ENCODE assay signal across 1 cellular context in the genomic region with DNA sequence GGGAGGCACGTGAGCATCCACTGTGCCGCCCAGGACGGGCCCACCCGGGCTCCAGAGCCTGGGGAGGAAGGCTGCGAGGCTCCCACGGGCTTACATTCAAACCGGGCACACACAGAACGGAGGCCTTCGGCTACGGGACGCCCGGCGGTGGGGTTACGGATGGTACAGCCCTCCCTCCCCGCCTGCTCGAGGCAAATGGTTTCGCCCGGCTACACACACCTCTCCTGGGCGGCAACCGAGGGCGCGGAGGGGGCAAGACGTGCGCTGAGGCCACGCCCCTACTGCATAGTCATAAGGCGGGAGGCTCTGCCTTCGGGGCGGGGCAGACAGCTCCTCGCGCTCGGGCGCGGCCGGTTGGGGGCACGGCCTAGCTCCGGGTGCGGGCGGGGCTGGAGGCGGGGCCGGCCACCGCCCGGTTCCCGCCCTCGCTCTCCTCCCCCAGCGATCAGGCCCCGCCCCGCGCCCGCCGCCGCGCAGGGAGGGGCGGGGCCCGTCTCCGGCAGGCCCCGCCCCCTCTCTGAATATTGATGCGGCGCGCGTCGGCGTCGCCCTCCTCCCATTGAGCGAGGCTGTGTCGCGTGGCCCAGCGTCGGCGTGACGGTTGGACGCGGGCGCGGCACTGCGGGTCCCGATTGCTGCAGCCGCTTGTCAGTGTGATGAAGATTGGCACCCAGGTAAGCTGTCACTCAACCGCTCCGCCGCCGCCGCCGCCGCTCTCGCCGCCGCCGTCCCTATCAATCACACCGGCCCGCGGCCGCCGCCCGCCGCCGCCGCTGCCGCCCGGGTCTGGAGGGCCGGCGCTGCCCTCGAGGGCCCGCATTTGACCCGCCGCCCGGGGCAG.
TF ChIP-seq lines count a peak whose summit lies in the region.

Gene PKNOX1 (plus strand): TSS at position 572 of the 841 bp plus-strand sequence. CDS start 29,820 bp downstream, outside the sequence.

TF ChIP-seq in HepG2, 621 proteins besides CTCF, POLR2A, EP300 and RAD21 (continued from another document and continues in another):
- TF ChIP-seq ZNF501 (CRISPR knock-in tag; IDR thresholded peaks at IDR 0.05) = peak; percentile 93
- TF ChIP-seq HMG20B (CRISPR knock-in tag; conservative IDR thresholded peaks at IDR 0.05) = no peak
- no peak for TF ChIP-seq ARHGAP35 (CRISPR knock-in tag; IDR thresholded peaks at IDR 0.05; ENCODE audit: borderline replicate concordance)
- TF ChIP-seq, protein P1, sequence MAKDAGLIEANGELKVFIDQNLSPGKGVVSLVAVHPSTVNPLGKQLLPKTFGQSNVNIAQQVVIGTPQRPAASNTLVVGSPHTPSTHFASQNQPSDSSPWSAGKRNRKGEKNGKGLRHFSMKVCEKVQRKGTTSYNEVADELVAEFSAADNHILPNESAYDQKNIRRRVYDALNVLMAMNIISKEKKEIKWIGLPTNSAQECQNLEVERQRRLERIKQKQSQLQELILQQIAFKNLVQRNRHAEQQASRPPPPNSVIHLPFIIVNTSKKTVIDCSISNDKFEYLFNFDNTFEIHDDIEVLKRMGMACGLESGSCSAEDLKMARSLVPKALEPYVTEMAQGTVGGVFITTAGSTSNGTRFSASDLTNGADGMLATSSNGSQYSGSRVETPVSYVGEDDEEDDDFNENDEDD (CRISPR knock-in tag; IDR thresholded peaks at IDR 0.05; ENCODE audit: borderline replicate concordance) = peak; percentile 70
- no peak; the same call in 1 of the 2 replicates for TF ChIP-seq MYC (CRISPR knock-in tag; IDR thresholded peaks at IDR 0.05; ENCODE audit: borderline replicate concordance)
- no peak for TF ChIP-seq NFE2L1 (CRISPR knock-in tag; IDR thresholded peaks at IDR 0.05; ENCODE audit: borderline replicate concordance)
- no peak for TF ChIP-seq CEBPZ (IDR thresholded peaks at IDR 0.05; ENCODE audit: low read length)
- TF ChIP-seq ZBTB49 (CRISPR knock-in tag; IDR thresholded peaks at IDR 0.05; ENCODE audit: borderline replicate concordance) = no peak
- no peak for TF ChIP-seq SIN3A (IDR thresholded peaks at IDR 0.05; ENCODE audit: borderline replicate concordance, low read depth, low read length)
- no peak for TF ChIP-seq HOXA7 (CRISPR knock-in tag; IDR thresholded peaks at IDR 0.05)
- TF ChIP-seq ZNF530 (CRISPR knock-in tag; IDR thresholded peaks at IDR 0.05; ENCODE audit: low read depth) = no peak
- TF ChIP-seq CBX2 (IDR thresholded peaks at IDR 0.05; ENCODE audit: low read depth, low read length) = no peak
- TF ChIP-seq CBX2 (CRISPR knock-in tag; IDR thresholded peaks at IDR 0.05; ENCODE audit: low read depth) = no peak
- no peak for TF ChIP-seq MBNL3 (CRISPR knock-in tag; conservative IDR thresholded peaks at IDR 0.05)
- TF ChIP-seq SETDB1 (CRISPR knock-in tag; IDR thresholded peaks at IDR 0.05; ENCODE audit: borderline replicate concordance) = no peak
- no peak for TF ChIP-seq EED (CRISPR knock-in tag; IDR thresholded peaks at IDR 0.05)
- peak; percentile 57 for TF ChIP-seq TEAD3 (CRISPR knock-in tag; optimal IDR thresholded peaks at IDR 0.05; ENCODE audit: borderline replicate concordance)
- TF ChIP-seq TMF1 (CRISPR knock-in tag; IDR thresholded peaks at IDR 0.05; ENCODE audit: low read depth) = no peak
- no peak for TF ChIP-seq MAFF (IDR thresholded peaks at IDR 0.05; ENCODE audit: low read depth, low read length)
- TF ChIP-seq CBFB (CRISPR knock-in tag; IDR thresholded peaks at IDR 0.05) = no peak
- TF ChIP-seq ZNF891 (CRISPR knock-in tag; IDR thresholded peaks at IDR 0.05) = peak; percentile 81; the same call in 1 of the 2 replicates
- peak; percentile 32 for TF ChIP-seq HNRNPK (IDR thresholded peaks at IDR 0.05; ENCODE audit: low read depth, low read length, poor library complexity, severe bottlenecking)
- no peak for TF ChIP-seq ZNF557 (CRISPR knock-in tag; IDR thresholded peaks at IDR 0.05)
- TF ChIP-seq, protein P2, sequence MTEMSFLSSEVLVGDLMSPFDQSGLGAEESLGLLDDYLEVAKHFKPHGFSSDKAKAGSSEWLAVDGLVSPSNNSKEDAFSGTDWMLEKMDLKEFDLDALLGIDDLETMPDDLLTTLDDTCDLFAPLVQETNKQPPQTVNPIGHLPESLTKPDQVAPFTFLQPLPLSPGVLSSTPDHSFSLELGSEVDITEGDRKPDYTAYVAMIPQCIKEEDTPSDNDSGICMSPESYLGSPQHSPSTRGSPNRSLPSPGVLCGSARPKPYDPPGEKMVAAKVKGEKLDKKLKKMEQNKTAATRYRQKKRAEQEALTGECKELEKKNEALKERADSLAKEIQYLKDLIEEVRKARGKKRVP (CRISPR knock-in tag; IDR thresholded peaks at IDR 0.05) = no peak
- TF ChIP-seq DBP (CRISPR knock-in tag; IDR thresholded peaks at IDR 0.05; ENCODE audit: not compliant biosample characterization) = no peak
- TF ChIP-seq ZFYVE20 (CRISPR knock-in tag; IDR thresholded peaks at IDR 0.05; ENCODE audit: borderline replicate concordance, low read depth) = no peak
- TF ChIP-seq NRL (CRISPR knock-in tag; IDR thresholded peaks at IDR 0.05; ENCODE audit: borderline replicate concordance) = no peak
- no peak for TF ChIP-seq SMC3 (IDR thresholded peaks at IDR 0.05; ENCODE audit: low read length)
- TF ChIP-seq U2AF2 (IDR thresholded peaks at IDR 0.05; ENCODE audit: low read depth, low read length) = no peak
- TF ChIP-seq ZNF558 (CRISPR knock-in tag; IDR thresholded peaks at IDR 0.05; ENCODE audit: borderline replicate concordance) = no peak
- TF ChIP-seq SPEN (CRISPR knock-in tag; IDR thresholded peaks at IDR 0.05; ENCODE audit: low read depth) = peak; percentile 43; the same call in 1 of the 2 replicates
- TF ChIP-seq NAIF1 (CRISPR knock-in tag; IDR thresholded peaks at IDR 0.05; ENCODE audit: borderline replicate concordance) = no peak
- TF ChIP-seq JUNB (CRISPR knock-in tag; IDR thresholded peaks at IDR 0.05; ENCODE audit: borderline replicate concordance) = no peak
- TF ChIP-seq, protein P3, sequence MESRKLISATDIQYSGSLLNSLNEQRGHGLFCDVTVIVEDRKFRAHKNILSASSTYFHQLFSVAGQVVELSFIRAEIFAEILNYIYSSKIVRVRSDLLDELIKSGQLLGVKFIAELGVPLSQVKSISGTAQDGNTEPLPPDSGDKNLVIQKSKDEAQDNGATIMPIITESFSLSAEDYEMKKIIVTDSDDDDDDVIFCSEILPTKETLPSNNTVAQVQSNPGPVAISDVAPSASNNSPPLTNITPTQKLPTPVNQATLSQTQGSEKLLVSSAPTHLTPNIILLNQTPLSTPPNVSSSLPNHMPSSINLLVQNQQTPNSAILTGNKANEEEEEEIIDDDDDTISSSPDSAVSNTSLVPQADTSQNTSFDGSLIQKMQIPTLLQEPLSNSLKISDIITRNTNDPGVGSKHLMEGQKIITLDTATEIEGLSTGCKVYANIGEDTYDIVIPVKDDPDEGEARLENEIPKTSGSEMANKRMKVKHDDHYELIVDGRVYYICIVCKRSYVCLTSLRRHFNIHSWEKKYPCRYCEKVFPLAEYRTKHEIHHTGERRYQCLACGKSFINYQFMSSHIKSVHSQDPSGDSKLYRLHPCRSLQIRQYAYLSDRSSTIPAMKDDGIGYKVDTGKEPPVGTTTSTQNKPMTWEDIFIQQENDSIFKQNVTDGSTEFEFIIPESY (CRISPR knock-in tag; IDR thresholded peaks at IDR 0.05) = peak; percentile 38
- TF ChIP-seq, protein P4, sequence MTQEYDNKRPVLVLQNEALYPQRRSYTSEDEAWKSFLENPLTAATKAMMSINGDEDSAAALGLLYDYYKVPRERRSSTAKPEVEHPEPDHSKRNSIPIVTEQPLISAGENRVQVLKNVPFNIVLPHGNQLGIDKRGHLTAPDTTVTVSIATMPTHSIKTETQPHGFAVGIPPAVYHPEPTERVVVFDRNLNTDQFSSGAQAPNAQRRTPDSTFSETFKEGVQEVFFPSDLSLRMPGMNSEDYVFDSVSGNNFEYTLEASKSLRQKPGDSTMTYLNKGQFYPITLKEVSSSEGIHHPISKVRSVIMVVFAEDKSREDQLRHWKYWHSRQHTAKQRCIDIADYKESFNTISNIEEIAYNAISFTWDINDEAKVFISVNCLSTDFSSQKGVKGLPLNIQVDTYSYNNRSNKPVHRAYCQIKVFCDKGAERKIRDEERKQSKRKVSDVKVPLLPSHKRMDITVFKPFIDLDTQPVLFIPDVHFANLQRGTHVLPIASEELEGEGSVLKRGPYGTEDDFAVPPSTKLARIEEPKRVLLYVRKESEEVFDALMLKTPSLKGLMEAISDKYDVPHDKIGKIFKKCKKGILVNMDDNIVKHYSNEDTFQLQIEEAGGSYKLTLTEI (CRISPR knock-in tag; conservative IDR thresholded peaks at IDR 0.05) = no peak
- peak; percentile 42; the same call in 1 of the 2 replicates for TF ChIP-seq KDM2A (CRISPR knock-in tag; IDR thresholded peaks at IDR 0.05; ENCODE audit: borderline replicate concordance, low read depth)
- no peak for TF ChIP-seq SP140L (CRISPR knock-in tag; IDR thresholded peaks at IDR 0.05; ENCODE audit: borderline replicate concordance)
- no peak for TF ChIP-seq DR1 (CRISPR knock-in tag; IDR thresholded peaks at IDR 0.05)
- TF ChIP-seq MIER3 (CRISPR knock-in tag; IDR thresholded peaks at IDR 0.05; ENCODE audit: borderline replicate concordance) = 0 out of 2 replicates have a peak, but pooled peaks have one; percentile 20
- peak; percentile 79 for TF ChIP-seq RBM39 (IDR thresholded peaks at IDR 0.05; ENCODE audit: low read depth, low read length, poor library complexity, severe bottlenecking)
- no peak for TF ChIP-seq ZNF24 (IDR thresholded peaks at IDR 0.05)
- TF ChIP-seq HDAC1 (CRISPR knock-in tag; IDR thresholded peaks at IDR 0.05) = 0 out of 2 replicates have a peak, but pooled peaks have one; percentile 44
- TF ChIP-seq AKAP8 (CRISPR knock-in tag; IDR thresholded peaks at IDR 0.05) = no peak
- no peak for TF ChIP-seq NFE2L2 (IDR thresholded peaks at IDR 0.05; ENCODE audit: low read length)
- no peak for TF ChIP-seq BCL6 (CRISPR knock-in tag; IDR thresholded peaks at IDR 0.05)
- TF ChIP-seq, protein P5, sequence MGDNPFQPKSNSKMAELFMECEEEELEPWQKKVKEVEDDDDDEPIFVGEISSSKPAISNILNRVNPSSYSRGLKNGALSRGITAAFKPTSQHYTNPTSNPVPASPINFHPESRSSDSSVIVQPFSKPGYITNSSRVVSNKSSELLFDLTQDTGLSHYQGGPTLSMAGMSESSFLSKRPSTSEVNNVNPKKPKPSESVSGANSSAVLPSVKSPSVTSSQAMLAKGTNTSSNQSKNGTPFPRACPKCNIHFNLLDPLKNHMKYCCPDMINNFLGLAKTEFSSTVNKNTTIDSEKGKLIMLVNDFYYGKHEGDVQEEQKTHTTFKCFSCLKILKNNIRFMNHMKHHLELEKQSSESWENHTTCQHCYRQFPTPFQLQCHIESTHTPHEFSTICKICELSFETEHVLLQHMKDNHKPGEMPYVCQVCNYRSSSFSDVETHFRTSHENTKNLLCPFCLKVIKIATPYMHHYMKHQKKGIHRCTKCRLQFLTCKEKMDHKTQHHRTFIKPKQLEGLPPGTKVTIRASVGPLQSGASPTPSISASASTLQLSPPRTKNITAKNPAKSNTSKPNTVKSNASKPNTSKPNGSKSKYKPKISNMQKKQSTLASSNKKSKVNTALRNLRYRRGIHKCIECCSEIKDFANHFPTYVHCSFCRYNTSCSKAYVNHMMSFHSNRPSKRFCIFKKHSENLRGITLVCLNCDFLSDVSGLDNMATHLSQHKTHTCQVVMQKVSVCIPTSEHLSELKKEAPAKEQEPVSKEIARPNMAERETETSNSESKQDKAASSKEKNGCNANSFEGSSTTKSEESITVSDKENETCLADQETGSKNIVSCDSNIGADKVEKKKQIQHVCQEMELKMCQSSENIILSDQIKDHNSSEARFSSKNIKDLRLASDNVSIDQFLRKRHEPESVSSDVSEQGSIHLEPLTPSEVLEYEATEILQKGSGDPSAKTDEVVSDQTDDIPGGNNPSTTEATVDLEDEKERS (CRISPR knock-in tag; IDR thresholded peaks at IDR 0.05) = 0 out of 2 replicates have a peak, but pooled peaks have one; percentile 55
- TF ChIP-seq ZNF780A (CRISPR knock-in tag; IDR thresholded peaks at IDR 0.05) = no peak
- TF ChIP-seq SIN3B (IDR thresholded peaks at IDR 0.05; ENCODE audit: low read length) = no peak
- TF ChIP-seq ZBTB7B (CRISPR knock-in tag; IDR thresholded peaks at IDR 0.05) = no peak
- no peak for TF ChIP-seq ZNF260 (CRISPR knock-in tag; IDR thresholded peaks at IDR 0.05; ENCODE audit: borderline replicate concordance, low read depth)
